Comparison of ENCODE assay signal across 8 cellular contexts in genomic region chr20:23245553-23246128, GRCh38.
DNase-seq lines count a peak whose midpoint lies in the region; ATAC-seq and TF ChIP-seq lines count a peak whose summit lies in the region.

No MANE protein-coding gene starts in this region.

- peaks cover 0 to 6% (median 3%) of the 10 kb centered on the region in 4 donors for H3K27me3 ChIP-seq in liver (ENCODE audit: control insufficient read depth in 4 of 4, insufficient read depth in 4 of 4, low read length in 3 of 4)
- no peaks in the 10 kb centered on the region for H3K27me3 ChIP-seq in aorta (ENCODE audit: control insufficient read depth in 1 of 2, insufficient read depth in 2 of 2, low read length in 1 of 2)

- POLR2A ChIA-PET in RWPE1 (lab: Yijun Ruan, JAX; ENCODE audit: low non-redundant PET) = no interaction called here

- peak; percentile 53 to 71 for TF ChIP-seq RAD21 in liver (IDR thresholded peaks at IDR 0.05)

- WGBS in liver = 37% methylated on average over 9 of the region's 9 CpGs
- 68 to 71% methylated on average over 9 of the region's 9 CpGs for WGBS in aorta, 2 donors

- ATAC-seq in GM18858 (IDR thresholded peaks at IDR 0.05; ENCODE audit: unreplicated experiment) (peak; percentile 87), HG02943 (IDR thresholded peaks at IDR 0.05; ENCODE audit: low read depth, unreplicated experiment) (peak; percentile 74), aorta (ENCODE audit: low FRiP score) (peak; percentile 63)

- H3K27ac ChIP-seq in liver (ENCODE audit: low read depth in 1 of 2, low read length in 2 of 2) (no peak overlapping the region), aorta (ENCODE audit: low read depth in 1 of 2, low read length in 2 of 2) (no peak overlapping the region), RWPE1 (no peak overlapping the region)

- peak; percentile 49 for DNase-seq in AG10803 (ENCODE audit: low read depth)
- peak; percentile 90 for DNase-seq in NOMO-1 treated with DMSO at 0.1 percent for 48 hours (lab: John Stamatoyannopoulos, UW; ENCODE audit: unreplicated experiment)
- peak; percentile 23 for DNase-seq in cerebellar cortex (ENCODE audit: low spot score)
- peak in 1 of 2 donors; percentile 82 for DNase-seq in aorta
- DNase-seq in RWPE1 (ENCODE audit: low spot score) = no peak

- no peaks in the 10 kb centered on the region for H3K4me1 ChIP-seq in liver (ENCODE audit: control insufficient read depth in 4 of 4, insufficient read depth in 4 of 4, low read length in 3 of 4)
- peaks cover 0 to 2% of the 10 kb centered on the region in 2 donors for H3K4me1 ChIP-seq in aorta (ENCODE audit: control insufficient read depth in 1 of 2, insufficient read depth in 2 of 2, low read length in 2 of 2)

- H3K36me3 ChIP-seq in liver (ENCODE audit: control insufficient read depth in 4 of 4, insufficient read depth in 3 of 4, low read depth in 1 of 4, low read length in 3 of 4) (no peaks in the 10 kb centered on the region), aorta (ENCODE audit: control insufficient read depth in 1 of 2, insufficient read depth in 2 of 2, low read length in 1 of 2) (no peaks in the 10 kb centered on the region)

- no peaks in the 10 kb centered on the region for H3K9me3 ChIP-seq in liver (ENCODE audit: control insufficient read depth in 4 of 4, low read length in 3 of 4)
- no peaks in the 10 kb centered on the region for H3K9me3 ChIP-seq in aorta (ENCODE audit: control insufficient read depth, low read length)

- no peak overlapping the region for H3K9ac ChIP-seq in liver (ENCODE audit: low read depth in 1 of 2, low read length in 2 of 2)

- TF ChIP-seq CTCF in AG10803 (conservative IDR thresholded peaks at IDR 0.05; ENCODE audit: low read length) (peak; percentile 66), liver (IDR thresholded peaks at IDR 0.05; ENCODE audit: low read depth, low read length, missing input control) (peak; percentile 45), RWPE1 (conservative IDR thresholded peaks at IDR 0.05; ENCODE audit: low read depth) (no peak)

- CTCF ChIA-PET in RWPE1 (lab: Yijun Ruan, JAX) = interaction anchor here (0.6 to 0.9 kb wide), 2 partner anchors 145 to 195 kb away, joined by 3 to 7 read pairs; no protein-coding TSS in a partner anchor

- intact Hi-C loops in aorta (cut with DNase I) = no loop called here

- H3K4me3 ChIP-seq in AG10803 (ENCODE audit: low read length) (no peak overlapping the region), liver (ENCODE audit: low read depth in 1 of 3, low read length in 3 of 3) (no peak overlapping the region), aorta (ENCODE audit: low read length in 2 of 2) (no peak overlapping the region)

TF ChIP-seq in liver, 16 proteins besides CTCF, POLR2A, EP300 and RAD21:
- TF ChIP-seq FOXA2 (IDR thresholded peaks at IDR 0.05) (no peak), NR2F2 (IDR thresholded peaks at IDR 0.05) (no peak), HNF4A (conservative IDR thresholded peaks at IDR 0.05) (no peak), ATF3 (IDR thresholded peaks at IDR 0.05) (no peak), JUND (IDR thresholded peaks at IDR 0.05) (no peak), SP1 (IDR thresholded peaks at IDR 0.05) (no peak), EGR1 (IDR thresholded peaks at IDR 0.05; ENCODE audit: low read depth in 2 of 2) (no peak), FOXA1 (IDR thresholded peaks at IDR 0.05) (no peak), TAF1 (conservative IDR thresholded peaks at IDR 0.05) (no peak), MAX (IDR thresholded peaks at IDR 0.05) (no peak), HNF4G (IDR thresholded peaks at IDR 0.05) (no peak), YY1 (IDR thresholded peaks at IDR 0.05) (no peak), REST (IDR thresholded peaks at IDR 0.05) (no peak), RXRA (IDR thresholded peaks at IDR 0.05) (no peak), ZBTB33 (IDR thresholded peaks at IDR 0.05) (no peak), GABPA (IDR thresholded peaks at IDR 0.05 in 1 of 2, conservative IDR thresholded peaks at IDR 0.05 in 1 of 2) (no peak)
